Comparison of ENCODE assay signal across 12 cellular contexts in genomic region chr22:29375436-29376076, GRCh38. TPM values are rescaled to one million over a fixed set of nuclear protein-coding genes. Genes with fewer than 3 reads are reported as not detected.
DNase-seq lines count a peak whose midpoint lies in the region; ATAC-seq and TF ChIP-seq lines count a peak whose summit lies in the region.
"Had no signal": no experiment of that assay in that cellular context is flagged by ENCODE, and none has a peak within 500 bp of the region (broad histone marks: within the 10 kb centered on the region; RNA-seq: fewer than 3 reads in every experiment).

No MANE protein-coding gene starts in this region.

- H3K36me3 Mint-ChIP-seq in activated naive CD8-positive, alpha-beta T cell treated with anti-CD3 and anti-CD28 coated beads for 36 hours, result peaks cover 31% of the 10 kb centered on the region
- H3K36me3 Mint-ChIP-seq in memory B cell, result peaks cover 29% of the 10 kb centered on the region

- TF ChIP-seq CTCF in 22Rv1 (IDR thresholded peaks at IDR 0.05) (no peak), DND-41 (IDR thresholded peaks at IDR 0.05; ENCODE audit: borderline replicate concordance, extremely low read depth, low read length, poor library complexity, severe bottlenecking) (no peak), omental fat pad (IDR thresholded peaks at IDR 0.05) (no peak)

- H3K9me3 Mint-ChIP-seq in activated naive CD8-positive, alpha-beta T cell treated with anti-CD3 and anti-CD28 coated beads for 36 hours, result no peaks in the 10 kb centered on the region
- H3K9me3 Mint-ChIP-seq in memory B cell, result no peaks in the 10 kb centered on the region

- H4K20me1 ChIP-seq in DND-41 (ENCODE audit: insufficient read depth, low read length), result peaks cover 15% of the 10 kb centered on the region

- ATAC-seq in DND-41 (ENCODE audit: insufficient read depth, low read depth), result peak; percentile 42; the same call in 1 of the 3 replicates
- ATAC-seq in memory B cell (ENCODE audit: low read depth), result no peak
- ATAC-seq in omental fat pad (ENCODE audit: low FRiP score), result no peak
- ATAC-seq in GM18909 (IDR thresholded peaks at IDR 0.05; ENCODE audit: poor library complexity, unreplicated experiment), result no peak

- peak overlapping the region; percentile 85 for H3K27ac Mint-ChIP-seq in activated naive CD8-positive, alpha-beta T cell treated with anti-CD3 and anti-CD28 coated beads for 36 hours
- H3K27ac Mint-ChIP-seq in memory B cell, result peak overlapping the region; percentile 88

- H3K4me1 Mint-ChIP-seq in activated naive CD8-positive, alpha-beta T cell treated with anti-CD3 and anti-CD28 coated beads for 36 hours, result peaks cover 17% of the 10 kb centered on the region
- H3K4me1 Mint-ChIP-seq in memory B cell, result peaks cover 32% of the 10 kb centered on the region

- no peak overlapping the region for H2AFZ ChIP-seq in DND-41 (ENCODE audit: low read depth, low read length)

- DNase-seq in DND-41 (no peak), memory B cell (ENCODE audit: low spot score in 2 of 2) (no peak), omental fat pad (ENCODE audit: low spot score) (no peak), NCI-H774 (lab: John Stamatoyannopoulos, UW) (no peak), globus pallidus (ENCODE audit: low spot score) (no peak)
- DNase-seq in activated naive CD8-positive, alpha-beta T cell treated with anti-CD3 and anti-CD28 coated beads for 36 hours, result no peak
- DNase-seq: activated CD4-positive, CD25-positive, alpha-beta regulatory T cell; NCI-H2081 treated with DMSO at 0.1 percent for 48 hours; ovary; RPMI8226 had no signal

- no peaks in the 10 kb centered on the region for H3K9me3 ChIP-seq in DND-41 (ENCODE audit: insufficient read depth, low read length, severe bottlenecking)
- H3K9me3 ChIP-seq: ovary had no signal

- H3K27ac ChIP-seq in 22Rv1, result 0 out of 2 replicates have a peak overlapping the region, but pooled peaks have one; percentile 10
- H3K27ac ChIP-seq in DND-41 (ENCODE audit: low read length), result peak overlapping the region; percentile 39; the same call in 1 of the 2 replicates
- H3K27ac ChIP-seq: ovary had no signal

- H3K36me3 ChIP-seq in DND-41 (ENCODE audit: insufficient read depth, low read length), result peaks cover 27% of the 10 kb centered on the region
- H3K36me3 ChIP-seq: ovary had no signal

- H3K4me3 ChIP-seq in DND-41 (ENCODE audit: low read depth in 1 of 2, low read length in 2 of 2), result no peak overlapping the region
- H3K4me3 ChIP-seq: ovary had no signal

- H3K27me3 ChIP-seq in DND-41 (ENCODE audit: insufficient read depth, low read length, poor library complexity), result no peaks in the 10 kb centered on the region
- H3K27me3 ChIP-seq: ovary had no signal

- H3K4me2 ChIP-seq in DND-41 (ENCODE audit: insufficient read depth, low read length), result no peak overlapping the region

- H3K79me2 ChIP-seq in DND-41 (ENCODE audit: insufficient read depth, low read length), result peaks cover 75% of the 10 kb centered on the region

- H3K27me3 Mint-ChIP-seq in activated naive CD8-positive, alpha-beta T cell treated with anti-CD3 and anti-CD28 coated beads for 36 hours, result no peaks in the 10 kb centered on the region
- H3K27me3 Mint-ChIP-seq in memory B cell, result no peaks in the 10 kb centered on the region

- H3K9ac ChIP-seq in DND-41 (ENCODE audit: low read depth, low read length), result no peak overlapping the region

- H3K4me3 Mint-ChIP-seq in activated naive CD8-positive, alpha-beta T cell treated with anti-CD3 and anti-CD28 coated beads for 36 hours, result no peak overlapping the region
- no peak overlapping the region for H3K4me3 Mint-ChIP-seq in memory B cell

- peaks cover 5% of the 10 kb centered on the region; the same call in 1 of the 2 replicates for H3K4me1 ChIP-seq in DND-41 (ENCODE audit: insufficient read depth, low read length)

RNA-seq across cellular contexts. Expression of gene AP1B1, which starts 12.8 kb away (rescaled TPM):
- 10 to 100 TPM; 66.5 to 72.0 TPM for total RNA-seq in activated naive CD8-positive, alpha-beta T cell treated with anti-CD3 and anti-CD28 coated beads for 36 hours
- 10 to 100 TPM; 58.0 to 77.3 (median 75.3) TPM for total RNA-seq in omental fat pad
